In genomic region chr19:800360-801029, GRCh38 we compare ENCODE assay signal across 8 cellular contexts. TPM values are rescaled to one million over a fixed set of nuclear protein-coding genes. Genes with fewer than 3 reads are reported as not detected.
DNase-seq lines count a peak whose midpoint lies in the region; ATAC-seq and TF ChIP-seq lines count a peak whose summit lies in the region.

No MANE protein-coding gene starts in this region.

- peak overlapping the region; percentile 54; the same call in 1 of the 2 replicates for H3K4me2 ChIP-seq in KMS-11

- TF ChIP-seq CTCF in AG10803 (conservative IDR thresholded peaks at IDR 0.05; ENCODE audit: low read length) (no peak), KMS-11 (conservative IDR thresholded peaks at IDR 0.05; ENCODE audit: low read depth, low read length) (no peak), coronary artery (IDR thresholded peaks at IDR 0.05) (no peak)

- H3K9ac ChIP-seq in KMS-11 = no peak overlapping the region; the same call in 1 of the 2 replicates

- peaks cover 76% of the 10 kb centered on the region for H3K79me2 ChIP-seq in KMS-11 (ENCODE audit: insufficient read depth, low read depth)

- H2AFZ ChIP-seq in KMS-11 (ENCODE audit: low read depth) = no peak overlapping the region

- DNase-seq in AG10803 (ENCODE audit: low read depth) = no peak
- DNase-seq in coronary artery (ENCODE audit: low spot score) = no peak
- peak; percentile 29 for DNase-seq in myocyte (ENCODE audit: low read depth)
- no peak for DNase-seq in NCI-H1105 treated with DMSO at 0.1 percent for 48 hours (lab: John Stamatoyannopoulos, UW)
- DNase-seq in NCI-H524 (lab: John Stamatoyannopoulos, UW) = no peak

- H3K36me3 ChIP-seq in KMS-11 (ENCODE audit: insufficient read depth) = peaks cover 36% of the 10 kb centered on the region; the same call in 1 of the 2 replicates

- peaks cover 43% of the 10 kb centered on the region for H4K20me1 ChIP-seq in KMS-11 (ENCODE audit: insufficient read depth)

- H3K27me3 ChIP-seq in KMS-11 (ENCODE audit: insufficient read depth, low read depth) = no peaks in the 10 kb centered on the region

- peaks cover 18% of the 10 kb centered on the region for H3K4me1 ChIP-seq in KMS-11 (ENCODE audit: low read depth, poor library complexity, severe bottlenecking)

- H3K4me3 ChIP-seq in AG10803 (ENCODE audit: low read length) (peak overlapping the region; percentile 41), KMS-11 (IDR thresholded peaks at IDR 0.05; ENCODE audit: insufficient read depth, low read depth, low read length) (no peak overlapping the region), coronary artery (peak overlapping the region; percentile 94)

- no peak overlapping the region for H3K27ac ChIP-seq in KMS-11
- H3K27ac ChIP-seq in coronary artery = peak overlapping the region; percentile 54 to 80

- ATAC-seq in GM19455 (IDR thresholded peaks at IDR 0.05; ENCODE audit: unreplicated experiment) (no peak), GM21723 (IDR thresholded peaks at IDR 0.05; ENCODE audit: unreplicated experiment) (no peak)

RNA-seq across cellular contexts. Expression of gene PTBP1, which starts 3.2 kb away (rescaled TPM):
- 89.0 and 105 TPM in 2 replicates for total RNA-seq in myocyte
- polyA plus RNA-seq in myocyte (2012) = 354 TPM

RNA-seq across cellular contexts. Expression of gene PLPPR3, which starts 21.3 kb away (rescaled TPM):
- total RNA-seq in myocyte = 0.16 and 0.26 TPM in 2 replicates
- 0.19 TPM for polyA plus RNA-seq in myocyte (2012)

RNA-seq across cellular contexts. Expression of gene AZU1, which starts 27.1 kb away (rescaled TPM):
- total RNA-seq in myocyte = not detected in 2 replicates
- polyA plus RNA-seq in myocyte (2012) = not detected

RNA-seq across cellular contexts. Expression of gene PRTN3, which starts 40.3 kb away (rescaled TPM):
- not detected in 2 replicates for total RNA-seq in myocyte
- polyA plus RNA-seq in myocyte (2012) = not detected

RNA-seq across cellular contexts. Expression of gene MISP, which starts 49.6 kb away (rescaled TPM):
- 2.3 and 2.9 TPM in 2 replicates for total RNA-seq in myocyte
- polyA plus RNA-seq in myocyte (2012) = 3.3 TPM
